ENCODE assay signal across 22 cellular contexts in genomic region chr16:67336646-67337045, GRCh38. TPM values are rescaled to one million over a fixed set of nuclear protein-coding genes. Genes with fewer than 3 reads are reported as not detected.
"Had no signal": no experiment of that assay in that cellular context is flagged by ENCODE, and none has a peak within 500 bp of the region (broad histone marks: within the 10 kb centered on the region; RNA-seq: fewer than 3 reads in every experiment).

No MANE protein-coding gene starts in this region.

- H3K4me3 ChIP-seq: lower lobe of right lung, sigmoid colon, spleen, thyroid gland had no signal

- H3K4me1 ChIP-seq: lower lobe of right lung, parathyroid adenoma, sigmoid colon, spleen, thyroid gland had no signal

- H3K9ac ChIP-seq: parathyroid adenoma had no signal

- ATAC-seq: left cardiac atrium, lower lobe of right lung, natural killer cell, T-cell had no signal

- H3K9me3 ChIP-seq: lower lobe of right lung, neutrophil, sigmoid colon, thyroid gland had no signal

- FAIRE-seq: endometrium had no signal

- H3K27me3 ChIP-seq: brain microvascular endothelial cell, sigmoid colon, spleen, thyroid gland had no signal

- H2AFZ ChIP-seq: parathyroid adenoma had no signal

- DNase-seq: activated CD4-positive, alpha-beta memory T cell treated with anti-CD3 and anti-CD28 coated beads, Interleukin-2, amount 10 ng/mL, durations not matched to agents 7 days and 5 days; activated CD4-positive, alpha-beta T cell treated with anti-CD3 and anti-CD28 coated beads for 48 hours; activated CD4-positive, CD25-positive, alpha-beta regulatory T cell; activated naive CD4-positive, alpha-beta T cell treated with Interleukin-2 at 50 U/mL for 16 hours; activated T-cell treated with anti-CD3 and anti-CD28 coated beads, Interleukin-2, amount 50 U/mL, for 24 hours; aorta; brain microvascular endothelial cell; cortex of kidney; left cardiac atrium; lower lobe of right lung; natural killer cell; sigmoid colon; spleen; stimulated activated naive CD4-positive, alpha-beta T cell; T-cell; thyroid gland had no signal

- H3K36me3 ChIP-seq: brain microvascular endothelial cell, lower lobe of right lung, neutrophil, sigmoid colon, spleen, thyroid gland had no signal

- H3K27ac ChIP-seq: brain microvascular endothelial cell, lower lobe of right lung, neutrophil, parathyroid adenoma, sigmoid colon, spleen, thyroid gland had no signal

- H3K79me2 ChIP-seq: parathyroid adenoma had no signal

RNA-seq across cellular contexts. Expression of gene LRRC36, which starts 10.0 kb away (rescaled TPM):
- total RNA-seq: activated CD4-positive, alpha-beta memory T cell treated with anti-CD3 and anti-CD28 coated beads, Interleukin-2, amount 10 ng/mL, durations not matched to agents 7 days and 5 days; left cardiac atrium; natural killer cell; T-cell; ureter had no signal
- polyA plus RNA-seq: aorta had no signal

RNA-seq across cellular contexts. Expression of gene KCTD19, which starts 10.1 kb away (rescaled TPM):
- total RNA-seq: natural killer cell, T-cell, ureter had no signal
- polyA plus RNA-seq: aorta, esophagus had no signal

RNA-seq across cellular contexts. Expression of gene TPPP3, which starts 56.7 kb away (rescaled TPM):
- total RNA-seq: activated CD4-positive, alpha-beta memory T cell treated with anti-CD3 and anti-CD28 coated beads, Interleukin-2, amount 10 ng/mL, durations not matched to agents 7 days and 5 days; activated T-helper 2 cell treated with anti-CD3 and anti-CD28 coated beads, Interferon-gamma antibody, Interleukin-2, Interleukin-4, amounts not matched to agents 10 μg/mL and 5 μg/mL and 100 μg/mL, durations not matched to agents 14 hours and 24 hours and 36 hours had no signal
